Comparison of ENCODE assay signal across 8 cellular contexts in the genomic region with DNA sequence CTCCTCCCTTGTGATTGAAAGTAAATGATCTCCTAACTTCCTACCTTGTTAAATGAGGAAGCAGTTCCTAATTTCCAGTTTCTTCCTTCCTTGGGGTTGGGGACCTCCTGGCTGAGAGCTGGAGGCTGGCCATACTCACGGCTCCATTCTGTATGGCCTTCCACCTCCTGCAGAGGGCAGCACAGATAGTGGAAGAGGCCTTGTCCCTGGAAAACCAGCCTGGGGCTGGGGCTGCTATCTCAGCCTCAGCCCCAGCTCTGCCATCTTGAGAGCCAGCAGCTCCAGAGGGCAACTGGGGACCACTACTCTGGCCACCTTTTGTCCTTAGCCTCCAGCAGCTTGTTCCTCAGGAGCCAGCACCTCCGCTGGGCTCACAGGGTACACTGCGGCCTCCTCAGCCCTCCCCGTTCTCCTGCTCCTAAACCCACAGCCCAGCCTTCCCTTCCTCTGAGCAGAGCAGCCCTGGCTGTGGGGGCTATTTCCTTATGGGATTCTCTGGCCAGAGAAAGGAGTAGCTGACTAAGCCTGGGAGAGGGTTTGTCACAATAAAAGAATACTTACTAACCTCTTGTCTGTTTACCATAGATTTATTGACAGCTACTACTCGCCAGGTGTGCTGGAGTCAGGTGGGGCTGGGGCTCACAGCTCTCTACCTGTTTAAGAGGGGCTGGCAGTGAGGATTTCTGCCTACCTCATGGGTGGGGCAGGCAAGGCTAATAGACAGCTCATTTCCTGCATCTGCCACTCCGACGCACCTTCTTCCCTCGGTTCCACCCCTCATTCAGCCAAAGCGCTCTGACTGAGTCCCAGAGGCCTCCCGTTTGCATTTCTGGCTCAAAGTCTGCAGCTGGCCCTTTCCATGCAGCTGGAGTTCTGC. TPM values are rescaled to one million over a fixed set of nuclear protein-coding genes. Genes with fewer than 3 reads are reported as not detected.
DNase-seq lines count a peak whose midpoint lies in the region; ATAC-seq and TF ChIP-seq lines count a peak whose summit lies in the region.

No MANE protein-coding gene starts in this region.

- H3K4me3 ChIP-seq in RWPE2 (ENCODE audit: severe bottlenecking) (no peak overlapping the region), foreskin fibroblast (ENCODE audit: low read depth in 1 of 2, low read length in 2 of 2) (no peak overlapping the region)

- H3K9me3 ChIP-seq in RWPE2 (ENCODE audit: severe bottlenecking): no peaks in the 10 kb centered on the region

- H3K27me3 Mint-ChIP-seq in osteocyte (ENCODE audit: unreplicated experiment): no peaks in the 10 kb centered on the region

- no peaks in the 10 kb centered on the region for H3K9me3 Mint-ChIP-seq in osteocyte (ENCODE audit: unreplicated experiment)

- no peak overlapping the region for H3K4me3 Mint-ChIP-seq in osteocyte (ENCODE audit: unreplicated experiment)

- H3K36me3 Mint-ChIP-seq in osteocyte (ENCODE audit: unreplicated experiment): peaks cover 5% of the 10 kb centered on the region

- H3K4me1 Mint-ChIP-seq in osteocyte (ENCODE audit: unreplicated experiment): peaks cover under 1% of the 10 kb centered on the region

- H3K27ac ChIP-seq in RWPE2 (ENCODE audit: poor library complexity, severe bottlenecking): peak overlapping the region; percentile 89

- TF ChIP-seq CTCF in RWPE2 (IDR thresholded peaks at IDR 0.05; ENCODE audit: poor library complexity, severe bottlenecking) (peak; percentile 81), foreskin fibroblast (IDR thresholded peaks at IDR 0.05; ENCODE audit: low read depth, low read length) (peak; percentile 91), osteocyte (IDR thresholded peaks at IDR 0.05) (peak; percentile 85)

- peak; percentile 78 for ATAC-seq in RWPE2 (ENCODE audit: low read depth)
- no peak for ATAC-seq in HG03159 (IDR thresholded peaks at IDR 0.05; ENCODE audit: unreplicated experiment)
- ATAC-seq in GM19351 (IDR thresholded peaks at IDR 0.05; ENCODE audit: unreplicated experiment): no peak

- peaks cover 52% of the 10 kb centered on the region for H3K36me3 ChIP-seq in RWPE2 (ENCODE audit: low read depth)

- H3K4me1 ChIP-seq in RWPE2 (ENCODE audit: insufficient read depth, poor library complexity, severe bottlenecking): peaks cover 10% of the 10 kb centered on the region

- no peaks in the 10 kb centered on the region for H3K27me3 ChIP-seq in RWPE2 (ENCODE audit: insufficient read depth, poor library complexity, severe bottlenecking)

- no peak overlapping the region for H3K27ac Mint-ChIP-seq in osteocyte (ENCODE audit: unreplicated experiment)

- DNase-seq in EL (peak; percentile 68), Kasumi-1 (lab: John Stamatoyannopoulos, UW) (peak; percentile 64 to 83), RWPE2 (ENCODE audit: low spot score) (no peak), foreskin fibroblast (peak; percentile 60 to 86), osteocyte (ENCODE audit: extremely low spot score, unreplicated experiment) (no peak)
- DNase-seq in activated effector memory CD4-positive, alpha-beta T cell treated with anti-CD3 and anti-CD28 coated beads, Interleukin-2, amount 50 U/mL, for 16 hours: peak; percentile 84

RNA-seq across cellular contexts. Expression of gene TMEM234, which starts 6.3 kb away (rescaled TPM):
- total RNA-seq in osteocyte: 27.9 and 30.7 TPM in 2 replicates

RNA-seq across cellular contexts. Expression of gene EIF3I, which starts 6.3 kb away (rescaled TPM):
- 159 and 163 TPM in 2 replicates for total RNA-seq in osteocyte

RNA-seq across cellular contexts. Expression of gene DCDC2B, which starts 7.0 kb away (rescaled TPM):
- not detected in 2 replicates for total RNA-seq in osteocyte

RNA-seq across cellular contexts. Expression of gene IQCC, which starts 10.4 kb away (rescaled TPM):
- 3.0 and 3.1 TPM in 2 replicates for total RNA-seq in osteocyte

RNA-seq across cellular contexts. Expression of gene CCDC28B, which starts 15.5 kb away (rescaled TPM):
- 24.0 and 29.9 TPM in 2 replicates for total RNA-seq in osteocyte

Comparison
In these comparisons a context has a peak if more than half of its experiments do, and no peak if none do; other contexts are left out.
1. DNase-seq: peak in EL (single experiment), Kasumi-1 (2 of 2), activated effector memory CD4-positive, alpha-beta T cell treated with anti-CD3 and anti-CD28 coated beads, Interleukin-2, amount 50 U/mL, for 16 hours (single experiment) and foreskin fibroblast (2 of 2); none in RWPE2 (single experiment) and osteocyte (single experiment).
2. Peak in every context shown above with its lines, with median percentiles within 50 percentile points of each other: CTCF ChIP-seq.